ENCODE assay signal across 12 cellular contexts in genomic region chr2:70535573-70535972, GRCh38. TPM values are rescaled to one million over a fixed set of nuclear protein-coding genes. Genes with fewer than 3 reads are reported as not detected.
A peak's percentile ranks its signal among the peaks of the same experiment; 100 is the strongest.
DNase-seq lines count a peak whose midpoint lies in the region; ATAC-seq and TF ChIP-seq lines count a peak whose summit lies in the region.
"Had no signal": no experiment of that assay in that cellular context is flagged by ENCODE, and none has a peak within 500 bp of the region (broad histone marks: within the 10 kb centered on the region; RNA-seq: fewer than 3 reads in every experiment).

No MANE protein-coding gene starts in this region.

- TF ChIP-seq CTCF in thyroid gland (IDR thresholded peaks at IDR 0.05) = no peak

- TF ChIP-seq POLR2A in thyroid gland (IDR thresholded peaks at IDR 0.05) = no peak

- no peaks in the 10 kb centered on the region for H3K9me3 ChIP-seq in thyroid gland

- no peak overlapping the region for H3K27ac Mint-ChIP-seq in stimulated activated effector memory CD8-positive, alpha-beta T cell treated with anti-CD3 and anti-CD28 coated beads, Interleukin-12 subunit alpha, Interleukin-12 subunit beta, amount 100 ng/mL, for 72 hours
- H3K27ac Mint-ChIP-seq: B cell; CD8-positive, alpha-beta T cell; H9 had no signal

- no peaks in the 10 kb centered on the region for H3K27me3 ChIP-seq in thyroid gland
- H3K27me3 ChIP-seq: BLaER1 treated with 17β-estradiol and CSF1 and Interleukin-3, amounts not matched to agents 10 nM and 100 nM had no signal

- no peak overlapping the region for H3K4me3 Mint-ChIP-seq in stimulated activated effector memory CD8-positive, alpha-beta T cell treated with anti-CD3 and anti-CD28 coated beads, Interleukin-12 subunit alpha, Interleukin-12 subunit beta, amount 100 ng/mL, for 72 hours
- H3K4me3 Mint-ChIP-seq: B cell; CD8-positive, alpha-beta T cell; H9 had no signal

- DNase-seq in NCI-H2171 treated with DMSO at 0.1 percent for 48 hours (lab: John Stamatoyannopoulos, UW) (peak; percentile 11), NCI-H2171 (lab: John Stamatoyannopoulos, UW) (no peak), SW480 (ENCODE audit: low spot score) (peak; percentile 34), epithelial cell of prostate (ENCODE audit: low read depth, low spot score) (no peak), thyroid gland (no peak), NCI-H526 treated with DMSO at 0.1 percent for 48 hours (lab: John Stamatoyannopoulos, UW) (no peak)
- no peak for DNase-seq in stimulated activated effector memory CD8-positive, alpha-beta T cell treated with anti-CD3 and anti-CD28 coated beads, Interleukin-12 subunit alpha, Interleukin-12 subunit beta, amount 100 ng/mL, for 72 hours (ENCODE audit: low spot score in 2 of 2)
- DNase-seq: Calu3; CD8-positive, alpha-beta T cell; H9 had no signal

- no peaks in the 10 kb centered on the region for H3K36me3 ChIP-seq in thyroid gland

- H3K9me3 Mint-ChIP-seq in stimulated activated effector memory CD8-positive, alpha-beta T cell treated with anti-CD3 and anti-CD28 coated beads, Interleukin-12 subunit alpha, Interleukin-12 subunit beta, amount 100 ng/mL, for 72 hours = peaks cover 10% of the 10 kb centered on the region
- H3K9me3 Mint-ChIP-seq: H9 had no signal

- H3K4me1 Mint-ChIP-seq in stimulated activated effector memory CD8-positive, alpha-beta T cell treated with anti-CD3 and anti-CD28 coated beads, Interleukin-12 subunit alpha, Interleukin-12 subunit beta, amount 100 ng/mL, for 72 hours = peaks cover 12% of the 10 kb centered on the region

- H3K27ac ChIP-seq in epithelial cell of prostate (peak overlapping the region; percentile 100), thyroid gland (peak overlapping the region in 2 of 3 donors; percentile 12 to 38)
- H3K27ac ChIP-seq: BLaER1 treated with 17β-estradiol and CSF1 and Interleukin-3, amounts not matched to agents 10 nM and 100 nM had no signal

- ATAC-seq in stimulated activated effector memory CD8-positive, alpha-beta T cell treated with anti-CD3 and anti-CD28 coated beads, Interleukin-12 subunit alpha, Interleukin-12 subunit beta, amount 100 ng/mL, for 72 hours = no peak
- ATAC-seq: CD8-positive, alpha-beta T cell had no signal

- H3K36me3 Mint-ChIP-seq in stimulated activated effector memory CD8-positive, alpha-beta T cell treated with anti-CD3 and anti-CD28 coated beads, Interleukin-12 subunit alpha, Interleukin-12 subunit beta, amount 100 ng/mL, for 72 hours = no peaks in the 10 kb centered on the region
- H3K36me3 Mint-ChIP-seq: CD8-positive, alpha-beta T cell had no signal

- H3K4me1 ChIP-seq in thyroid gland = peaks cover 35 to 43% of the 10 kb centered on the region in 2 donors

- no peak overlapping the region for H3K4me3 ChIP-seq in thyroid gland (replicated peaks in 1 of 3)
- H3K4me3 ChIP-seq: BLaER1 treated with 17β-estradiol and CSF1 and Interleukin-3, amounts not matched to agents 10 nM and 100 nM had no signal

- WGBS in thyroid gland, 2 donors = 22 to 25% methylated on average over 2 of the region's 2 CpGs

- intact Hi-C loops in thyroid gland (cut with DNase I) = no loop called here

RNA-seq across cellular contexts. Expression of gene TGFA, which starts 18.1 kb away (rescaled TPM):
- 10 to 100 TPM; 12.9 to 23.0 (median 18.6) TPM for total RNA-seq in thyroid gland
- total RNA-seq: B cell had no signal

Comparison
In these comparisons a context has a peak if more than half of its experiments do, and no peak if none do; other contexts are left out.
1. DNase-seq: peak in NCI-H2171 treated with DMSO at 0.1 percent for 48 hours (single experiment) and SW480 (single experiment); none in NCI-H2171 (single experiment), epithelial cell of prostate (single experiment), thyroid gland (0 of 2), stimulated activated effector memory CD8-positive, alpha-beta T cell treated with anti-CD3 and anti-CD28 coated beads, Interleukin-12 subunit alpha, Interleukin-12 subunit beta, amount 100 ng/mL, for 72 hours (0 of 2) and NCI-H526 treated with DMSO at 0.1 percent for 48 hours (single experiment).